11 cellular contexts compared by ENCODE assay signal in the genomic region with DNA sequence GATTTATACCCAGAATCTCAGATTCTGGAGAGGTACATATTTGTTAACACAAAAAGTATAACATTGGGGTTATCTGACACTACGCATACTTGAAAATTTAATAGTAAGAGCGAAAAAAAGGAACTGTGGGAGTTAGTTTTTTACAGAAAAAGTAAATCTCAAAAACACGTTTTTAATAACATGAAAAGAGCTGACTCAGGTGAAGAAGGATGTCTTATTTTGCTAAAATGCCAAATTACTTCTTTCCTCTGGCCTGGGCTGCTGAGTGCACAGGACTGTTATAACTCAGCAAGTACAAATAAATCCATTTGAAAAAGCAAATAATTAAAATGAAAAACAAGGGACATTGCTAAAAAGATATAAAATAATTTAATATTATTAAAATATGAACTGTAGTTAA.
"Had no signal": no experiment of that assay in that cellular context is flagged by ENCODE, and none has a peak within 500 bp of the region (broad histone marks: within the 10 kb centered on the region; RNA-seq: fewer than 3 reads in every experiment).

No MANE protein-coding gene starts in this region.

- H3K4me3 ChIP-seq: GM23248, GM23338, HAP-1 had no signal

- H3K27ac ChIP-seq: GM23248 had no signal

- H3K9ac ChIP-seq: GM23248 had no signal

- FAIRE-seq: H1, H54 had no signal

- H3K36me3 ChIP-seq: HAP-1 had no signal

- DNase-seq: GM23248, GOT3, H7, H9, HCEC 1CT, HFFc6 had no signal

- H2AFZ ChIP-seq: GM23248, GM23338 had no signal

- H3K9me3 ChIP-seq: HAP-1 had no signal

- ATAC-seq: GM23338, HCT116 had no signal

- H3K4me1 ChIP-seq: HAP-1 had no signal

- H3K4me2 ChIP-seq: GM23338 had no signal
